1 cellular context compared by ENCODE assay signal in the genomic region with DNA sequence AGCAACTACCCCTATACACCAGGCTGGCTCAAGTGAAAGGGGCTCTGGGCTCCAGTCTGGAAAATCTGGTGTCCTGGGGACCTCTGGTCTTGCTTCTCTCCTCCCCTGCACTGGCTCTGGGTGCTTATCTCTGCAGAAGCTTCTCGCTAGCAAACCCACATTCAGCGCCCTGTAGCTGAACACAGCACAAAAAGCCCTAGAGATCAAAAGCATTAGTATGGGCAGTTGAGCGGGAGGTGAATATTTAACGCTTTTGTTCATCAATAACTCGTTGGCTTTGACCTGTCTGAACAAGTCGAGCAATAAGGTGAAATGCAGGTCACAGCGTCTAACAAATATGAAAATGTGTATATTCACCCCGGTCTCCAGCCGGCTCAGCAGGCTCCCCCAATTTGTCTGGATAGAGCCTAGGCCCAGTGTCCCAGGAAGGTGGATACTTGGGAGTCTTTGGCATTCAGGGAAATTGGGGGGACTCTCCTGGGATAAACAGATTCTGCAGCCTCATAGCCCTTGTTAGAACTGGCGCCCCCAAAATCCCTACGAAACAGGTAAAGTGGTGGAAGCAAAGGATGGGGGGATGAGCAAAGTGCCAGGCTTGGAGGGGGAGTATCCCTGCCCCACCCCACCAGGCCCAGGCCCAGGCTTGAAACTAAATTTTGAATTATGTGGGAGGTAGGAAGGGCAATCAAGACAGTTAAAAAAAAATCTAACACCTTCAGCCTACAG.
TF ChIP-seq lines count a peak whose summit lies in the region.

No MANE protein-coding gene starts in this region.

TF ChIP-seq in HepG2, 621 proteins besides CTCF, POLR2A, EP300 and RAD21:
- TF ChIP-seq, protein P1, sequence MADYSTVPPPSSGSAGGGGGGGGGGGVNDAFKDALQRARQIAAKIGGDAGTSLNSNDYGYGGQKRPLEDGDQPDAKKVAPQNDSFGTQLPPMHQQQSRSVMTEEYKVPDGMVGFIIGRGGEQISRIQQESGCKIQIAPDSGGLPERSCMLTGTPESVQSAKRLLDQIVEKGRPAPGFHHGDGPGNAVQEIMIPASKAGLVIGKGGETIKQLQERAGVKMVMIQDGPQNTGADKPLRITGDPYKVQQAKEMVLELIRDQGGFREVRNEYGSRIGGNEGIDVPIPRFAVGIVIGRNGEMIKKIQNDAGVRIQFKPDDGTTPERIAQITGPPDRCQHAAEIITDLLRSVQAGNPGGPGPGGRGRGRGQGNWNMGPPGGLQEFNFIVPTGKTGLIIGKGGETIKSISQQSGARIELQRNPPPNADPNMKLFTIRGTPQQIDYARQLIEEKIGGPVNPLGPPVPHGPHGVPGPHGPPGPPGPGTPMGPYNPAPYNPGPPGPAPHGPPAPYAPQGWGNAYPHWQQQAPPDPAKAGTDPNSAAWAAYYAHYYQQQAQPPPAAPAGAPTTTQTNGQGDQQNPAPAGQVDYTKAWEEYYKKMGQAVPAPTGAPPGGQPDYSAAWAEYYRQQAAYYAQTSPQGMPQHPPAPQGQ (CRISPR knock-in tag; IDR thresholded peaks at IDR 0.05; ENCODE audit: borderline replicate concordance) = no peak
- TF ChIP-seq, protein P2, sequence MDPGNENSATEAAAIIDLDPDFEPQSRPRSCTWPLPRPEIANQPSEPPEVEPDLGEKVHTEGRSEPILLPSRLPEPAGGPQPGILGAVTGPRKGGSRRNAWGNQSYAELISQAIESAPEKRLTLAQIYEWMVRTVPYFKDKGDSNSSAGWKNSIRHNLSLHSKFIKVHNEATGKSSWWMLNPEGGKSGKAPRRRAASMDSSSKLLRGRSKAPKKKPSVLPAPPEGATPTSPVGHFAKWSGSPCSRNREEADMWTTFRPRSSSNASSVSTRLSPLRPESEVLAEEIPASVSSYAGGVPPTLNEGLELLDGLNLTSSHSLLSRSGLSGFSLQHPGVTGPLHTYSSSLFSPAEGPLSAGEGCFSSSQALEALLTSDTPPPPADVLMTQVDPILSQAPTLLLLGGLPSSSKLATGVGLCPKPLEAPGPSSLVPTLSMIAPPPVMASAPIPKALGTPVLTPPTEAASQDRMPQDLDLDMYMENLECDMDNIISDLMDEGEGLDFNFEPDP (CRISPR knock-in tag; conservative IDR thresholded peaks at IDR 0.05) = 0 out of 2 replicates have a peak, but pooled peaks have one; percentile 16
- no peak for TF ChIP-seq PCBP1 (IDR thresholded peaks at IDR 0.05; ENCODE audit: borderline replicate concordance, low read depth, low read length)
- peak; percentile 65 for TF ChIP-seq RARA (CRISPR knock-in tag; IDR thresholded peaks at IDR 0.05)
- TF ChIP-seq MAFK (conservative IDR thresholded peaks at IDR 0.05 in 1 of 2, IDR thresholded peaks at IDR 0.05 in 1 of 2; ENCODE audit: low read length in 2 of 2) = no peak
- TF ChIP-seq RXRA (CRISPR knock-in tag; IDR thresholded peaks at IDR 0.05) = peak; percentile 23; the same call in 1 of the 2 replicates
- TF ChIP-seq, protein P3, sequence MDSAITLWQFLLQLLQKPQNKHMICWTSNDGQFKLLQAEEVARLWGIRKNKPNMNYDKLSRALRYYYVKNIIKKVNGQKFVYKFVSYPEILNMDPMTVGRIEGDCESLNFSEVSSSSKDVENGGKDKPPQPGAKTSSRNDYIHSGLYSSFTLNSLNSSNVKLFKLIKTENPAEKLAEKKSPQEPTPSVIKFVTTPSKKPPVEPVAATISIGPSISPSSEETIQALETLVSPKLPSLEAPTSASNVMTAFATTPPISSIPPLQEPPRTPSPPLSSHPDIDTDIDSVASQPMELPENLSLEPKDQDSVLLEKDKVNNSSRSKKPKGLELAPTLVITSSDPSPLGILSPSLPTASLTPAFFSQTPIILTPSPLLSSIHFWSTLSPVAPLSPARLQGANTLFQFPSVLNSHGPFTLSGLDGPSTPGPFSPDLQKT (CRISPR knock-in tag; IDR thresholded peaks at IDR 0.05; ENCODE audit: borderline replicate concordance) = no peak
- TF ChIP-seq, protein P4, sequence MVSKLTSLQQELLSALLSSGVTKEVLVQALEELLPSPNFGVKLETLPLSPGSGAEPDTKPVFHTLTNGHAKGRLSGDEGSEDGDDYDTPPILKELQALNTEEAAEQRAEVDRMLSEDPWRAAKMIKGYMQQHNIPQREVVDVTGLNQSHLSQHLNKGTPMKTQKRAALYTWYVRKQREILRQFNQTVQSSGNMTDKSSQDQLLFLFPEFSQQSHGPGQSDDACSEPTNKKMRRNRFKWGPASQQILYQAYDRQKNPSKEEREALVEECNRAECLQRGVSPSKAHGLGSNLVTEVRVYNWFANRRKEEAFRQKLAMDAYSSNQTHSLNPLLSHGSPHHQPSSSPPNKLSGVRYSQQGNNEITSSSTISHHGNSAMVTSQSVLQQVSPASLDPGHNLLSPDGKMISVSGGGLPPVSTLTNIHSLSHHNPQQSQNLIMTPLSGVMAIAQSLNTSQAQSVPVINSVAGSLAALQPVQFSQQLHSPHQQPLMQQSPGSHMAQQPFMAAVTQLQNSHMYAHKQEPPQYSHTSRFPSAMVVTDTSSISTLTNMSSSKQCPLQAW (CRISPR knock-in tag; IDR thresholded peaks at IDR 0.05) = peak; percentile 15; the same call in 1 of the 2 replicates
TF ChIP-seq in HepG2: peak in this region for 4.
